8 cellular contexts compared by ENCODE assay signal in genomic region chr9:129143031-129143441, GRCh38.
DNase-seq lines count a peak whose midpoint lies in the region; ATAC-seq lines count a peak whose summit lies in the region.

No MANE protein-coding gene starts in this region.

- ATAC-seq in GM21381 (IDR thresholded peaks at IDR 0.05; ENCODE audit: unreplicated experiment): no peak
- no peak for ATAC-seq in GM21515 (IDR thresholded peaks at IDR 0.05; ENCODE audit: unreplicated experiment)

- peak; percentile 89 for DNase-seq in GM04504 (ENCODE audit: low read depth)
- peak; percentile 43 for DNase-seq in MV-4-11 (lab: John Stamatoyannopoulos, UW)
- DNase-seq in T1000 (lab: John Stamatoyannopoulos, UW): peak; percentile 72
- DNase-seq in astrocyte of the hippocampus (ENCODE audit: low read depth, low spot score): peak; percentile 95
- DNase-seq in hypothalamus (lab: John Stamatoyannopoulos, UW): peak in 46 of 51 donors; percentile 22 to 84 (median 71)
- peak; percentile 74 for DNase-seq in skeletal muscle cell (ENCODE audit: low read depth)

- peak overlapping the region; percentile 5 for H3K4me3 ChIP-seq in skeletal muscle cell (ENCODE audit: low read depth, low read length)

Comparison
In these comparisons a context has a peak if more than half of its experiments do, and no peak if none do; other contexts are left out.
1. DNase-seq: peak in every context shown above with its lines; median percentile 95 in astrocyte of the hippocampus; 89 in GM04504; 74 in skeletal muscle cell; 72 in T1000; 71 in hypothalamus; 43 in MV-4-11.